Comparison of ENCODE assay signal across 22 cellular contexts in the genomic region with DNA sequence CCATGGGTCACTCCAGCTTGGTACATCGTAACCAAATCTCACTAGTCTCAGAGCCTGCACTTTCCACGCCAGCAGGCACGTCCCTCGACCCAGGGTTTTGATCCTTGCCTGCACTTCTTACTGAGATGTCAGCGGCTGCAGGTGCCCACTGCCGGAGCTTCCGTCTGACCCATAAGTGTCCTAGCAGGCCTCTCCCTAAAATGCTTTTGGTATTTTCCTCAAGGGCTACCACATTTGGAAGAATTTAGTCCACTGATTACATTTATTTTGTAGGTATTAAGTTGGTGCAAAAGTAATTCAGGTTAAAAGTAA.
"Had no signal": no experiment of that assay in that cellular context is flagged by ENCODE, and none has a peak within 500 bp of the region (broad histone marks: within the 10 kb centered on the region; RNA-seq: fewer than 3 reads in every experiment).

No MANE protein-coding gene starts in this region.

- H3K9me3 Mint-ChIP-seq: natural killer cell; neural progenitor cell; stimulated activated effector memory CD8-positive, alpha-beta T cell treated with anti-CD3 and anti-CD28 coated beads, Interleukin-12 subunit alpha, Interleukin-12 subunit beta, amount 100 ng/mL, for 72 hours; stimulated activated naive CD8-positive, alpha-beta T cell treated with anti-CD3 and anti-CD28 coated beads, Interleukin-15, Interleukin-2, amounts not matched to agents 100 ng/mL and 50 ng/mL, for 24 hours had no signal

- H3K36me3 Mint-ChIP-seq: natural killer cell; neural progenitor cell; stimulated activated effector memory CD8-positive, alpha-beta T cell treated with anti-CD3 and anti-CD28 coated beads, Interleukin-12 subunit alpha, Interleukin-12 subunit beta, amount 100 ng/mL, for 72 hours; stimulated activated naive B cell treated with anti-CD40 and anti-IgM and Interleukin-4, amounts not matched to agents 10 μg/mL and 1 μg/mL and 100 μg/mL, for 72 hours had no signal

- H3K4me1 Mint-ChIP-seq: natural killer cell; nephron; neural progenitor cell; stimulated activated effector memory CD8-positive, alpha-beta T cell treated with anti-CD3 and anti-CD28 coated beads, Interleukin-12 subunit alpha, Interleukin-12 subunit beta, amount 100 ng/mL, for 72 hours had no signal

- ATAC-seq: natural killer cell, psoas muscle, right cardiac atrium had no signal

- DNase-seq: natural killer cell; ovary; psoas muscle; right cardiac atrium; right lobe of liver; sigmoid colon; small intestine; stimulated activated CD4-positive, alpha-beta T cell treated with anti-CD3 and anti-CD28 coated beads, Interleukin-15, amount 100 ng/mL, for 24 hours; stimulated activated CD4-positive, alpha-beta T cell treated with anti-CD3 and anti-CD28 coated beads, Interleukin-2, amount 100 ng/mL, for 24 hours; stimulated activated CD4-positive, alpha-beta T cell treated with anti-CD3 and anti-CD28 coated beads, Interleukin-2, amount 100 ng/mL, for 48 hours; stimulated activated CD4-positive, alpha-beta T cell treated with anti-CD3 and anti-CD28 coated beads, Interleukin-4, amount 100 ng/mL, for 24 hours; stimulated activated naive B cell treated with anti-CD40 and anti-IgM and Interleukin-4, amounts not matched to agents 10 μg/mL and 1 μg/mL and 100 μg/mL, for 72 hours; stimulated activated naive CD4-positive, alpha-beta T cell treated with Interleukin-2 at 50 U/mL for 16 hours; stomach; thyroid gland; trophoblast cell; upper lobe of left lung had no signal

- H3K27me3 Mint-ChIP-seq: progenitor cell of endocrine pancreas had no signal

- H3K4me3 Mint-ChIP-seq: natural killer cell; nephron; neural progenitor cell; stimulated activated effector memory CD8-positive, alpha-beta T cell treated with anti-CD3 and anti-CD28 coated beads, Interleukin-12 subunit alpha, Interleukin-12 subunit beta, amount 100 ng/mL, for 72 hours; stimulated activated naive B cell treated with anti-CD40 and anti-IgM and Interleukin-4, amounts not matched to agents 10 μg/mL and 1 μg/mL and 100 μg/mL, for 72 hours; stimulated activated naive CD8-positive, alpha-beta T cell treated with anti-CD3 and anti-CD28 coated beads, Interleukin-15, Interleukin-2, amounts not matched to agents 100 ng/mL and 50 ng/mL, for 24 hours had no signal

- H3K27ac Mint-ChIP-seq: natural killer cell; nephron; neural progenitor cell; progenitor cell of endocrine pancreas; stimulated activated effector memory CD8-positive, alpha-beta T cell treated with anti-CD3 and anti-CD28 coated beads, Interleukin-12 subunit alpha, Interleukin-12 subunit beta, amount 100 ng/mL, for 72 hours; stimulated activated naive B cell treated with anti-CD40 and anti-IgM and Interleukin-4, amounts not matched to agents 10 μg/mL and 1 μg/mL and 100 μg/mL, for 72 hours; stimulated activated naive CD8-positive, alpha-beta T cell treated with anti-CD3 and anti-CD28 coated beads, Interleukin-15, Interleukin-2, amounts not matched to agents 100 ng/mL and 50 ng/mL, for 24 hours had no signal
